In the genomic region with DNA sequence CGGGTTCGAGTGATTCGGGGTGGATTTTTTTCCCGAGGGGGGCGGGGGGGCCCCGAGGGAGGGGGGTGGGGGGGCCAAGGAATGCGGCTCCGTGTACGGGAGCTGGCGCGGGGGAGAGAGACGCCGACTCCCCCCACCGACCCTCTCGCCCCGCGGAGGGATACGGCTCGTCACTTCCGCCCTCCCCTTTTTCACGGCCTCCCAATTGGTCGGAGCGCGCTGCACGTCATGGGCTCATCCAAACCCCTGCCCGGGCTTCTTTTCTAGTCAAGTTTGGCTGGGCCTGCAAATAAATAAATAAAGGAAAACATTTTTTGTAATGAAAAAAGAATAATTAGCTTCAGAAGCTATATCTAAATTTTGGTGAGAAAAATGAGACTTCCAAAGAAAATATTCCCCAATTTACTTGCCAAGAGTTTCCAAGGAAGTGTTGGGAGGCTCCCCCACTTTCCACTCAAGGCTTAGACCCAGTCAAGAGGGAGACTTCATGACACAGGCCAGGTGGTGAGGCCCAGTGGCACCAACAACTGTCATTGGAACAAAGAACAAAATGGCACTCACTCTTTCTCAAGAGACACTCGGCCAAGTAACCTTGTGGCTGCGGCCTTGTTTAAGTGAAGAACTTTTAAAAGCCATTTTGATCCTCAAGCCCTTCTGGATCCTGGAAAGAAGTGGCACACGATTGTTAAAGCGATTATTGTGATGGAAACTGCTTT, we compare ENCODE assay signal across 8 cellular contexts. TPM values are rescaled to one million over a fixed set of nuclear protein-coding genes. Genes with fewer than 3 reads are reported as not detected.
DNase-seq lines count a peak whose midpoint lies in the region; ATAC-seq, FAIRE-seq and TF ChIP-seq lines count a peak whose summit lies in the region.

A gene with protein sequence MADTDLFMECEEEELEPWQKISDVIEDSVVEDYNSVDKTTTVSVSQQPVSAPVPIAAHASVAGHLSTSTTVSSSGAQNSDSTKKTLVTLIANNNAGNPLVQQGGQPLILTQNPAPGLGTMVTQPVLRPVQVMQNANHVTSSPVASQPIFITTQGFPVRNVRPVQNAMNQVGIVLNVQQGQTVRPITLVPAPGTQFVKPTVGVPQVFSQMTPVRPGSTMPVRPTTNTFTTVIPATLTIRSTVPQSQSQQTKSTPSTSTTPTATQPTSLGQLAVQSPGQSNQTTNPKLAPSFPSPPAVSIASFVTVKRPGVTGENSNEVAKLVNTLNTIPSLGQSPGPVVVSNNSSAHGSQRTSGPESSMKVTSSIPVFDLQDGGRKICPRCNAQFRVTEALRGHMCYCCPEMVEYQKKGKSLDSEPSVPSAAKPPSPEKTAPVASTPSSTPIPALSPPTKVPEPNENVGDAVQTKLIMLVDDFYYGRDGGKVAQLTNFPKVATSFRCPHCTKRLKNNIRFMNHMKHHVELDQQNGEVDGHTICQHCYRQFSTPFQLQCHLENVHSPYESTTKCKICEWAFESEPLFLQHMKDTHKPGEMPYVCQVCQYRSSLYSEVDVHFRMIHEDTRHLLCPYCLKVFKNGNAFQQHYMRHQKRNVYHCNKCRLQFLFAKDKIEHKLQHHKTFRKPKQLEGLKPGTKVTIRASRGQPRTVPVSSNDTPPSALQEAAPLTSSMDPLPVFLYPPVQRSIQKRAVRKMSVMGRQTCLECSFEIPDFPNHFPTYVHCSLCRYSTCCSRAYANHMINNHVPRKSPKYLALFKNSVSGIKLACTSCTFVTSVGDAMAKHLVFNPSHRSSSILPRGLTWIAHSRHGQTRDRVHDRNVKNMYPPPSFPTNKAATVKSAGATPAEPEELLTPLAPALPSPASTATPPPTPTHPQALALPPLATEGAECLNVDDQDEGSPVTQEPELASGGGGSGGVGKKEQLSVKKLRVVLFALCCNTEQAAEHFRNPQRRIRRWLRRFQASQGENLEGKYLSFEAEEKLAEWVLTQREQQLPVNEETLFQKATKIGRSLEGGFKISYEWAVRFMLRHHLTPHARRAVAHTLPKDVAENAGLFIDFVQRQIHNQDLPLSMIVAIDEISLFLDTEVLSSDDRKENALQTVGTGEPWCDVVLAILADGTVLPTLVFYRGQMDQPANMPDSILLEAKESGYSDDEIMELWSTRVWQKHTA (N-terminal part only) (minus strand): TSS at position 164 of the 716 bp plus-strand sequence. CDS start 17,290 bp downstream, outside the sequence.

- 13 to 14% (median 13%) methylated on average over 29 to 30 of the region's 30 CpGs for WGBS in spleen, 5 donors

- no peak for TF ChIP-seq POLR2A in spleen (IDR thresholded peaks at IDR 0.05)

- intact Hi-C loops in spleen (cut with DNase I; ENCODE audit: low total_unique reads) = no loop called here

- ATAC-seq in GM18909 (IDR thresholded peaks at IDR 0.05; ENCODE audit: poor library complexity, unreplicated experiment) (peak; percentile 66), HG03175 (IDR thresholded peaks at IDR 0.05; ENCODE audit: unreplicated experiment) (peak; percentile 72)

- no peaks in the 10 kb centered on the region for H3K9me3 ChIP-seq in spleen

- peaks cover 0 to 21% (median 0%) of the 10 kb centered on the region in 7 donors for H3K27me3 ChIP-seq in spleen (replicated peaks in 1 of 7)

- H3K27ac ChIP-seq in spleen = peak within 1 kb of the TSS; percentile 90 to 99 (median 97)

- H3K4me1 ChIP-seq in spleen = peaks cover 20 to 45% (median 36%) of the 10 kb centered on the region in 6 donors

- peaks cover 0 to 5% (median 0%) of the 10 kb centered on the region in 6 donors for H3K36me3 ChIP-seq in spleen

- peak; percentile 57 for FAIRE-seq in A204.1 (lab: Jason Lieb, UNC)

- peak; percentile 94 for DNase-seq in NCI-H446 treated with DMSO at 0.1 percent for 48 hours (lab: John Stamatoyannopoulos, UW)
- peak; percentile 84 for DNase-seq in activated CD4-positive, CD25-positive, alpha-beta regulatory T cell treated with anti-CD3 and anti-CD28 coated beads, Interleukin-2, amount 50 U/mL, for 16 hours (ENCODE audit: low read depth, low spot score)
- DNase-seq in central memory CD4-positive, alpha-beta T cell = peak; percentile 91
- DNase-seq in inferior parietal cortex (ENCODE audit: extremely low spot score) = peak; percentile 98
- peak; percentile 97 for DNase-seq in spleen

- H3K4me3 ChIP-seq in spleen = peak within 1 kb of the TSS; percentile 54 to 85 (median 62)

- TF ChIP-seq CTCF in spleen (IDR thresholded peaks at IDR 0.05 in 8 of 11, conservative IDR thresholded peaks at IDR 0.05 in 3 of 11) = peak in 2 of 11 experiments; percentile 11 to 17

RNA-seq across cellular contexts. Expression of the gene that starts here (rescaled TPM):
- 100 to 1,000 TPM in 3 of 7 donors, 10 to 100 TPM in 4; 58.4 to 133 (median 94.5) TPM for total RNA-seq in spleen
- 10 to 100 TPM; 12.9 to 23.8 (median 20.8) TPM for polyA plus RNA-seq in spleen

Comparison
In these comparisons a context has a peak if more than half of its experiments do, and no peak if none do; other contexts are left out.
1. Peak in every context shown above with its lines: DNase-seq, ATAC-seq, H3K4me3 ChIP-seq and H3K27ac ChIP-seq.